ENCODE assay signal across 1 cellular context in genomic region chr3:130748520-130748919, GRCh38.
TF ChIP-seq lines count a peak whose summit lies in the region.

No MANE protein-coding gene starts in this region.

TF ChIP-seq in SK-N-SH, 30 proteins besides CTCF, POLR2A, EP300 and RAD21 (continued from another document):
- no peak for TF ChIP-seq CHD2 (IDR thresholded peaks at IDR 0.05; ENCODE audit: low read length, partially characterized antibody)
- no peak for TF ChIP-seq IRF3 (IDR thresholded peaks at IDR 0.05; ENCODE audit: low read depth, low read length)
- TF ChIP-seq NFIC (IDR thresholded peaks at IDR 0.05; ENCODE audit: borderline replicate concordance) = no peak
- TF ChIP-seq REST (IDR thresholded peaks at IDR 0.05; ENCODE audit: low read depth, low read length) = no peak
- no peak for TF ChIP-seq TAF1 (IDR thresholded peaks at IDR 0.05; ENCODE audit: borderline replicate concordance, low read depth, low read length)
- TF ChIP-seq FOSL2 (IDR thresholded peaks at IDR 0.05; ENCODE audit: borderline replicate concordance, low read depth) = no peak
